ENCODE assay signal across 30 cellular contexts in genomic region chr12:38201461-38202276, GRCh38.
"Had no signal": no experiment of that assay in that cellular context is flagged by ENCODE, and none has a peak within 500 bp of the region (broad histone marks: within the 10 kb centered on the region; RNA-seq: fewer than 3 reads in every experiment).

No MANE protein-coding gene starts in this region.

- H3K27ac ChIP-seq: ascending aorta, cardiac muscle cell, VCaP had no signal

- H3K9me3 ChIP-seq: ascending aorta had no signal

- H3K4me3 ChIP-seq: ascending aorta, cardiac muscle cell had no signal

- H3K4me1 ChIP-seq: ascending aorta had no signal

- H3K27me3 ChIP-seq: ascending aorta, cardiac muscle cell had no signal

- FAIRE-seq: bronchial epithelial cell, TTC549 had no signal

- ATAC-seq: activated CD8-positive, alpha-beta T cell treated with anti-CD3 and anti-CD28 coated beads for 36 hours; activated naive CD8-positive, alpha-beta T cell treated with anti-CD3 and anti-CD28 coated beads, Interleukin-2, amount 50 U/mL, for 24 hours; activated T-cell treated with anti-CD3 and anti-CD28 coated beads, Interleukin-2, amount 50 U/mL, for 4 hours; activated T-cell treated with anti-CD3 and anti-CD28 coated beads, Interleukin-2, amount 50 U/mL, for 72 hours; activated T-helper 17 cell treated with anti-CD3 and anti-CD28 coated beads, Interleukin-2, amount 50 U/mL, for 72 hours had no signal

- DNase-seq: activated B cell treated with CpG ODN at 0.5 μM for 24 hours; activated CD4-positive, alpha-beta memory T cell treated with anti-CD3 and anti-CD28 coated beads for 36 hours; activated CD4-positive, alpha-beta T cell treated with anti-CD3 and anti-CD28 coated beads for 4 hours; activated CD4-positive, alpha-beta T cell treated with anti-CD3 and anti-CD28 coated beads, Interleukin-2, amount 10 ng/mL, durations not matched to agents 24 days and 14 days; activated CD4-positive, alpha-beta T cell treated with anti-CD3 and anti-CD28 coated beads, Interleukin-2, amount 50 U/mL, for 1 hour; activated CD4-positive, alpha-beta T cell treated with anti-CD3 and anti-CD28 coated beads, Interleukin-2, amount 50 U/mL, for 4 hours; activated CD4-positive, CD25-positive, alpha-beta regulatory T cell treated with anti-CD3 and anti-CD28 coated beads, Interleukin-2, amount 50 U/mL, for 72 hours; activated CD8-positive, alpha-beta memory T cell treated with anti-CD3 and anti-CD28 coated beads, Interleukin-2, amount 50 U/mL, for 4 hours; activated CD8-positive, alpha-beta T cell treated with anti-CD3 and anti-CD28 coated beads for 36 hours; activated gamma-delta T cell; activated naive CD4-positive, alpha-beta T cell treated with anti-CD3 and anti-CD28 coated beads, Interleukin-2, amount 10 ng/mL, durations not matched to agents 7 days and 5 days; activated naive CD4-positive, alpha-beta T cell treated with Interleukin-2 at 50 U/mL for 16 hours; activated naive CD8-positive, alpha-beta T cell treated with anti-CD3 and anti-CD28 coated beads, Interleukin-2, amount 10 ng/mL, durations not matched to agents 7 days and 5 days; activated naive CD8-positive, alpha-beta T cell treated with anti-CD3 and anti-CD28 coated beads, Interleukin-2, amount 50 U/mL, for 24 hours; activated T-cell treated with anti-CD3 and anti-CD28 coated beads for 4 hours; activated T-cell treated with anti-CD3 and anti-CD28 coated beads, Interleukin-2, amount 50 U/mL, for 1 hour; activated T-cell treated with anti-CD3 and anti-CD28 coated beads, Interleukin-2, amount 50 U/mL, for 4 hours; activated T-cell treated with anti-CD3 and anti-CD28 coated beads, Interleukin-2, amount 50 U/mL, for 72 hours; amygdala; anterior cingulate cortex; caudate nucleus; T-helper 1 cell; T-helper 2 cell; T-helper 9 cell had no signal

- H3K36me3 ChIP-seq: ascending aorta, cardiac muscle cell had no signal
